ENCODE assay signal across 8 cellular contexts in the genomic region with DNA sequence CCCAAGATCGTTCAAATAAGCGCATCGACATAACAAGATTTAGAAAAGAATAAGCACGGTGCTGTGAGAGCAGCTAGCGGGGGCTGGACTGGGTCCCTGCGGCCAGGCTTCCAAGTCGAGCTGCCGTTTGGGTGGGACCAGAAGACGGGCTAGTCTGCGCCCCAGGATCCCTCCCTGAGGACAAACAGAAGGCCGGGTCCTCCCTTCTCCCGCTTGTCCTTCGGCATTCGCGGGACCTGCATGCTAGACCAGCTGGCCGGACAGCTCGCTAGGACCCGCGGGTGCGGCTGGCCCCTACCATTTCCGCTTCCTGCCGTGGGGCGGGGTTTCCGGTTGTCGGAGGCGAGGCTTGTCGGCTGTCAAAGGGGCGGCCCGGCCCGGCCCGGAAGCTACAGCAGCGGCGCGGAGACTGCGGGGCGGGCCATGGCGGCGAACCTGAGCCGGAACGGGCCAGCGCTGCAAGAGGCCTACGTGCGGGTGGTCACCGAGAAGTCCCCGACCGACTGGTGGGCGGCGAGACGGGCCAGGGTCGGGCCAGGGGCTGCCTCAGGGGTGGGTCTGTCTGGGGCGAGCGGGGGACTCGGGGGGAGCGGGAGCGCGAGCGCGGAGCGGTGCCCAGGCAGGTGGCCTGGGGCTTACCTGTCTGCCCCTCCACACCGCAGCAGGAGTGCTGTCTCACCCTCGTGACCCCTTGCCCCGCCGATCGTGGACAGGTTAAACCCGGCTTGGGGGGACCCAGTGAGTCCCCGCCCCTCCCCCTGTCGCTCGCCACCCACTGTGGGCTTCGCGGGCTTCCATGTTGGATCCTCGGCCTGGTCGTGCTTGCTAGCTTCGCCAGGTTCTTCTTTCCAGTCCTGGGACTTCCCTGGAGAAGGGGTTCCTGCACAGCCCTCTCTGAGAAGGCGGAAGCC. TPM values are rescaled to one million over a fixed set of nuclear protein-coding genes. Genes with fewer than 3 reads are reported as not detected.
DNase-seq lines count a peak whose midpoint lies in the region; ATAC-seq and TF ChIP-seq lines count a peak whose summit lies in the region.

A gene (plus strand): TSS at position 388 of the 911 bp plus-strand sequence. CDS start 36 bp downstream, at position 424.

- DNase-seq in GM06990 (ENCODE audit: extremely low read depth, insufficient read length): peak; percentile 89
- peak; percentile 93 for DNase-seq in HEK293T (ENCODE audit: extremely low spot score)
- peak; percentile 93 for DNase-seq in NAMALWA (ENCODE audit: low spot score)
- peak; percentile 80 for DNase-seq in activated naive CD8-positive, alpha-beta T cell treated with anti-CD3 and anti-CD28 coated beads, Interleukin-2, amount 50 U/mL, for 16 hours (ENCODE audit: low read depth, low spot score)
- peak; percentile 98 for DNase-seq in Right ventricle myocardium inferior (ENCODE audit: missing footprints)
- DNase-seq in tibial artery: peak; percentile 94 to 97

- TF ChIP-seq CTCF in GM06990 (IDR thresholded peaks at IDR 0.05; ENCODE audit: insufficient read depth, low read length, poor library complexity, severe bottlenecking) (no peak), SU-DHL-6 (IDR thresholded peaks at IDR 0.05; ENCODE audit: insufficient read depth, low read length, poor library complexity, severe bottlenecking) (no peak), parathyroid adenoma (IDR thresholded peaks at IDR 0.05) (no peak), tibial artery (IDR thresholded peaks at IDR 0.05) (no peak)

- peaks cover 35% of the 10 kb centered on the region for H3F3A ChIP-seq in SU-DHL-6 (ENCODE audit: insufficient read depth)

- peak; percentile 93 for ATAC-seq in Right ventricle myocardium inferior

- H3K79me2 ChIP-seq in SU-DHL-6 (ENCODE audit: insufficient read depth, low read length): peaks cover 48% of the 10 kb centered on the region
- H3K79me2 ChIP-seq in parathyroid adenoma: peaks cover 22% of the 10 kb centered on the region

- CTCF ChIA-PET in HEK293T (lab: Yijun Ruan, JAX): no interaction called here

- peaks cover 5% of the 10 kb centered on the region for H3K4me1 ChIP-seq in parathyroid adenoma
- H3K4me1 ChIP-seq in tibial artery: peaks cover 0 to 50% (median 35%) of the 10 kb centered on the region in 4 donors

- intact Hi-C loops in Right ventricle myocardium inferior (cut with DNase I): no loop called here
- intact Hi-C loops in tibial artery (cut with DNase I; ENCODE audit: low total_unique reads): no loop called here

- peaks cover 4% of the 10 kb centered on the region for H3K36me3 ChIP-seq in GM06990 (ENCODE audit: control insufficient read depth, insufficient read depth, low read length)
- H3K36me3 ChIP-seq in SU-DHL-6 (ENCODE audit: low read length): 0 out of 2 replicates have a peak, but pooled peaks cover under 1% of the 10 kb centered on the region
- H3K36me3 ChIP-seq in parathyroid adenoma (ENCODE audit: control insufficient read depth, insufficient read depth, low read length): no peaks in the 10 kb centered on the region
- H3K36me3 ChIP-seq in tibial artery: peaks cover 0 to 19% (median 3%) of the 10 kb centered on the region in 3 donors

- H3K27ac ChIP-seq in SU-DHL-6 (ENCODE audit: low read depth, low read length) (peak within 1 kb of the TSS; percentile 77), parathyroid adenoma (peak within 1 kb of the TSS; percentile 60), tibial artery (peak within 1 kb of the TSS; percentile 72 to 89)

- peak within 1 kb of the TSS; percentile 98 for H3K4me3 ChIP-seq in GM06990 (replicated peaks; ENCODE audit: low read depth, low read length)
- H3K4me3 ChIP-seq in SU-DHL-6 (ENCODE audit: insufficient read depth, low read length, poor library complexity, severe bottlenecking): peak within 1 kb of the TSS; percentile 94
- H3K4me3 ChIP-seq in parathyroid adenoma (ENCODE audit: low read depth, low read length): peak within 1 kb of the TSS; percentile 93
- H3K4me3 ChIP-seq in tibial artery: peak within 1 kb of the TSS; percentile 77 to 96

- peaks cover 10% of the 10 kb centered on the region; the same call in 1 of the 2 replicates for H4K20me1 ChIP-seq in SU-DHL-6 (ENCODE audit: low read depth, low read length)

- peak within 1 kb of the TSS; percentile 97 for H3K9ac ChIP-seq in SU-DHL-6 (ENCODE audit: low read length)
- H3K9ac ChIP-seq in parathyroid adenoma: peak within 1 kb of the TSS; percentile 54

- H3K4me2 ChIP-seq in SU-DHL-6 (ENCODE audit: low read depth, low read length, poor library complexity, severe bottlenecking): peak within 1 kb of the TSS; percentile 93
- H3K4me2 ChIP-seq in parathyroid adenoma (ENCODE audit: low read length): peak within 1 kb of the TSS; percentile 96

- POLR2A ChIA-PET in HEK293T (lab: Yijun Ruan, JAX): interaction anchor here (0.9 to 1.9 kb wide), 12 partner anchors 8 to 93 kb away, joined by 3 to 7 read pairs (median 4); a partner anchor contains a TSS

- H2AFZ ChIP-seq in SU-DHL-6 (ENCODE audit: low read depth, low read length, severe bottlenecking) (peak within 1 kb of the TSS; percentile 60), parathyroid adenoma (peak within 1 kb of the TSS; percentile 90)

- H3K27me3 ChIP-seq in GM06990 (replicated peaks; ENCODE audit: control insufficient read depth, insufficient read depth, low read length): no peaks in the 10 kb centered on the region
- no peaks in the 10 kb centered on the region for H3K27me3 ChIP-seq in SU-DHL-6 (ENCODE audit: low read length)
- no peaks in the 10 kb centered on the region for H3K27me3 ChIP-seq in parathyroid adenoma (ENCODE audit: control insufficient read depth, insufficient read depth, low read length)
- no peaks in the 10 kb centered on the region for H3K27me3 ChIP-seq in tibial artery

- H3K9me3 ChIP-seq in SU-DHL-6 (ENCODE audit: insufficient read depth, low read length) (no peaks in the 10 kb centered on the region), parathyroid adenoma (ENCODE audit: control insufficient read depth, low read length) (no peaks in the 10 kb centered on the region), tibial artery (no peaks in the 10 kb centered on the region)

- H3K9me2 ChIP-seq in SU-DHL-6 (replicated peaks; ENCODE audit: insufficient read depth, low read length): no peaks in the 10 kb centered on the region

TF ChIP-seq in HEK293T, 16 proteins besides CTCF, POLR2A, EP300 and RAD21:
- TF ChIP-seq NFRKB (IDR thresholded peaks at IDR 0.05) (no peak), L3MBTL2 (conservative IDR thresholded peaks at IDR 0.05) (peak; percentile 90), HDGF (IDR thresholded peaks at IDR 0.05; ENCODE audit: borderline replicate concordance) (no peak), ELF4 (IDR thresholded peaks at IDR 0.05) (no peak; the same call in 1 of the 2 replicates)
- TF ChIP-seq, protein P1, sequence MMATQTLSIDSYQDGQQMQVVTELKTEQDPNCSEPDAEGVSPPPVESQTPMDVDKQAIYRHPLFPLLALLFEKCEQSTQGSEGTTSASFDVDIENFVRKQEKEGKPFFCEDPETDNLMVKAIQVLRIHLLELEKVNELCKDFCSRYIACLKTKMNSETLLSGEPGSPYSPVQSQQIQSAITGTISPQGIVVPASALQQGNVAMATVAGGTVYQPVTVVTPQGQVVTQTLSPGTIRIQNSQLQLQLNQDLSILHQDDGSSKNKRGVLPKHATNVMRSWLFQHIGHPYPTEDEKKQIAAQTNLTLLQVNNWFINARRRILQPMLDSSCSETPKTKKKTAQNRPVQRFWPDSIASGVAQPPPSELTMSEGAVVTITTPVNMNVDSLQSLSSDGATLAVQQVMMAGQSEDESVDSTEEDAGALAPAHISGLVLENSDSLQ (IDR thresholded peaks at IDR 0.05): peak; percentile 61

RNA-seq across cellular contexts. Expression of the gene that starts here (rescaled TPM):
- 36.0 TPM for total RNA-seq in Right ventricle myocardium inferior

Comparison
In these comparisons a context has a peak if more than half of its experiments do, and no peak if none do; other contexts are left out.
1. Peak in every context shown above with its lines: DNase-seq, ATAC-seq, H3K4me3 ChIP-seq and H3K27ac ChIP-seq.